Comparison of ENCODE assay signal across 8 cellular contexts in genomic region chr20:34525709-34526416, GRCh38.
DNase-seq lines count a peak whose midpoint lies in the region; ATAC-seq lines count a peak whose summit lies in the region.

No MANE protein-coding gene starts in this region.

- peak overlapping the region; percentile 44 for H3K9ac ChIP-seq in mucosa of stomach (ENCODE audit: low read length)

- ATAC-seq in GM18519 (IDR thresholded peaks at IDR 0.05; ENCODE audit: low FRiP score, unreplicated experiment) (no peak), HG03108 (IDR thresholded peaks at IDR 0.05; ENCODE audit: unreplicated experiment) (no peak)

- no peaks in the 10 kb centered on the region for H3K27me3 ChIP-seq in mucosa of stomach (ENCODE audit: control insufficient read depth, insufficient read depth, low read length)

- H3K27ac ChIP-seq in epithelial cell of prostate: peak overlapping the region; percentile 73

- H3K36me3 ChIP-seq in mucosa of stomach (ENCODE audit: control insufficient read depth, insufficient read depth, low read length): peaks cover 11% of the 10 kb centered on the region

- H3K9me3 ChIP-seq in mucosa of stomach (ENCODE audit: control insufficient read depth, low read length): no peaks in the 10 kb centered on the region

- peaks cover 63% of the 10 kb centered on the region for H3K4me1 ChIP-seq in mucosa of stomach (ENCODE audit: control insufficient read depth, insufficient read depth, low read length)

- DNase-seq in ELR (ENCODE audit: low read depth) (peak; percentile 100), RKO (ENCODE audit: low spot score) (peak; percentile 84), epithelial cell of prostate (ENCODE audit: low read depth, low spot score) (peak; percentile 99), epidermal melanocyte (ENCODE audit: insufficient read length, low spot score) (no peak), DMS79 treated with DMSO at 0.1 percent for 48 hours (lab: John Stamatoyannopoulos, UW) (no peak)

- H3K4me3 ChIP-seq in mucosa of stomach (ENCODE audit: low read length): peak overlapping the region; percentile 12

Comparison
In these comparisons a context has a peak if more than half of its experiments do, and no peak if none do; other contexts are left out.
1. DNase-seq: peak in ELR (single experiment), RKO (single experiment) and epithelial cell of prostate (single experiment); none in epidermal melanocyte (single experiment) and DMS79 treated with DMSO at 0.1 percent for 48 hours (single experiment).